Comparison of ENCODE assay signal across 30 cellular contexts in the genomic region with DNA sequence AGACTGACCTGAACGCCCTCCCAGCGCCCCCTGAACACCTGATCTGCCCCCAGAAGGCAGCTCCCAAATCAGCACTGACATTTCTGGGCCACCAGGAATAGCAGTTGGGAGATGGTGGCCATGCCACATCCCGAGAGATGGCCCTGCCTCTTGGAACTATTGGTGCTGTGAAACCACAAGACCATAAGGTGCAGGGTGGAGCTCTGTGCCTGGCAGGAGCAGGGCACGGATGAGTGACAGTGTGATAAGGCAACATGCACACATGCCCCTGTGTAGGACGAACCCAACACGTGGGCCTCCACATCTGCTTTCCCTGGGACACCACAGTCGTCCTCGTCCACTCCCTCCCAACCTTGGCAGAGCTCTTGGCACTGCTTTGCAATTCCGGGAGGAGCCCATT. TPM values are rescaled to one million over a fixed set of nuclear protein-coding genes. Genes with fewer than 3 reads are reported as not detected.
"Had no signal": no experiment of that assay in that cellular context is flagged by ENCODE, and none has a peak within 500 bp of the region (broad histone marks: within the 10 kb centered on the region; RNA-seq: fewer than 3 reads in every experiment).

No MANE protein-coding gene starts in this region.

- H3K4me3 ChIP-seq: esophagus squamous epithelium, left ventricle myocardium inferior, lung, testis, transverse colon had no signal

- H3K9me3 ChIP-seq: esophagus squamous epithelium, left ventricle myocardium inferior, testis, transverse colon had no signal

- H3K27ac ChIP-seq: epithelial cell of prostate, esophagus squamous epithelium, left ventricle myocardium inferior, testis, transverse colon had no signal

- FAIRE-seq: bronchial epithelial cell, endometrium, urothelium cell line had no signal

- H3K36me3 Mint-ChIP-seq: activated CD4-positive, alpha-beta memory T cell treated with anti-CD3 and anti-CD28 coated beads for 36 hours; activated naive CD4-positive, alpha-beta T cell treated with anti-CD3 and anti-CD28 coated beads, Interleukin-2, amount 10 ng/mL, durations not matched to agents 7 days and 5 days; naive thymus-derived CD8-positive, alpha-beta T cell had no signal

- H3K36me3 ChIP-seq: esophagus squamous epithelium, left ventricle myocardium inferior, transverse colon had no signal

- H3K9me3 Mint-ChIP-seq: activated CD4-positive, alpha-beta memory T cell treated with anti-CD3 and anti-CD28 coated beads for 36 hours; activated CD4-positive, alpha-beta T cell treated with anti-CD3 and anti-CD28 coated beads, Interleukin-2, amount 10 ng/mL, durations not matched to agents 24 days and 14 days; activated naive CD4-positive, alpha-beta T cell treated with anti-CD3 and anti-CD28 coated beads, Interleukin-2, amount 10 ng/mL, durations not matched to agents 7 days and 5 days; activated naive CD8-positive, alpha-beta T cell treated with anti-CD3 and anti-CD28 coated beads, Interleukin-2, amount 50 U/mL, for 24 hours; activated T-helper 1 cell treated with anti-CD3 and anti-CD28 coated beads, Interleukin-12 subunit alpha, Interleukin-12 subunit beta, Interleukin-2, Interleukin-4 antibody, amounts not matched to agents 30 ng/mL and 10 ng/mL and 1 ng/mL, durations not matched to agents 14 hours and 24 hours and 36 hours; central memory CD8-positive, alpha-beta T cell; naive thymus-derived CD8-positive, alpha-beta T cell had no signal

- H3K27me3 ChIP-seq: testis, transverse colon had no signal

- ATAC-seq: activated naive CD8-positive, alpha-beta T cell treated with anti-CD3 and anti-CD28 coated beads, Interleukin-2, amount 50 U/mL, for 24 hours; naive thymus-derived CD8-positive, alpha-beta T cell; stimulated activated naive CD8-positive, alpha-beta T cell treated with anti-CD3 and anti-CD28 coated beads, Interleukin-15, Interleukin-2, amounts not matched to agents 100 U/mL and 50 U/mL, for 24 hours had no signal

- H3K27ac Mint-ChIP-seq: activated CD4-positive, alpha-beta memory T cell treated with anti-CD3 and anti-CD28 coated beads for 36 hours; activated CD4-positive, alpha-beta T cell treated with anti-CD3 and anti-CD28 coated beads, Interleukin-2, amount 10 ng/mL, durations not matched to agents 24 days and 14 days; activated naive CD4-positive, alpha-beta T cell treated with anti-CD3 and anti-CD28 coated beads, Interleukin-2, amount 10 ng/mL, durations not matched to agents 7 days and 5 days; activated naive CD8-positive, alpha-beta T cell treated with anti-CD3 and anti-CD28 coated beads, Interleukin-2, amount 50 U/mL, for 24 hours; activated T-helper 1 cell treated with anti-CD3 and anti-CD28 coated beads, Interleukin-12 subunit alpha, Interleukin-12 subunit beta, Interleukin-2, Interleukin-4 antibody, amounts not matched to agents 30 ng/mL and 10 ng/mL and 1 ng/mL, durations not matched to agents 14 hours and 24 hours and 36 hours; naive thymus-derived CD8-positive, alpha-beta T cell had no signal

- H3K4me3 Mint-ChIP-seq: activated CD4-positive, alpha-beta T cell treated with anti-CD3 and anti-CD28 coated beads, Interleukin-2, amount 10 ng/mL, durations not matched to agents 24 days and 14 days; activated naive CD8-positive, alpha-beta T cell treated with anti-CD3 and anti-CD28 coated beads, Interleukin-2, amount 50 U/mL, for 24 hours; activated T-helper 1 cell treated with anti-CD3 and anti-CD28 coated beads, Interleukin-12 subunit alpha, Interleukin-12 subunit beta, Interleukin-2, Interleukin-4 antibody, amounts not matched to agents 30 ng/mL and 10 ng/mL and 1 ng/mL, durations not matched to agents 14 hours and 24 hours and 36 hours had no signal

- H3K27me3 Mint-ChIP-seq: activated CD4-positive, alpha-beta memory T cell treated with anti-CD3 and anti-CD28 coated beads for 36 hours; central memory CD8-positive, alpha-beta T cell had no signal

- DNase-seq: activated CD4-positive, alpha-beta memory T cell treated with anti-CD3 and anti-CD28 coated beads for 36 hours; activated CD4-positive, alpha-beta T cell treated with anti-CD3 and anti-CD28 coated beads, Interleukin-2, amount 10 ng/mL, durations not matched to agents 24 days and 14 days; activated CD4-positive, CD25-positive, alpha-beta regulatory T cell treated with anti-CD3 and anti-CD28 coated beads, Interleukin-2, amount 50 U/mL, for 72 hours; activated CD8-positive, alpha-beta memory T cell treated with anti-CD3 and anti-CD28 coated beads, Interleukin-2, amount 50 U/mL, for 4 hours; activated gamma-delta T cell; activated naive CD4-positive, alpha-beta T cell treated with anti-CD3 and anti-CD28 coated beads, Interleukin-2, amount 10 ng/mL, durations not matched to agents 7 days and 5 days; activated naive CD8-positive, alpha-beta T cell treated with anti-CD3 and anti-CD28 coated beads, Interleukin-2, amount 50 U/mL, for 24 hours; activated T-cell treated with anti-CD3 and anti-CD28 coated beads, Interleukin-2, amount 50 U/mL, for 1 hour; amygdala; dermis blood vessel endothelial cell; effector CD8-positive, alpha-beta T cell; esophagus squamous epithelium; foreskin melanocyte; kidney glomerular epithelial cell; left ventricle myocardium inferior; stimulated activated CD4-positive, alpha-beta T cell treated with anti-CD3 and anti-CD28 coated beads, Interleukin-12 subunit alpha, Interleukin-12 subunit beta, amount 100 ng/mL, for 4 hours; stimulated activated CD4-positive, alpha-beta T cell treated with anti-CD3 and anti-CD28 coated beads, Interleukin-4, amount 100 ng/mL, for 1 hour; stimulated activated naive CD8-positive, alpha-beta T cell treated with anti-CD3 and anti-CD28 coated beads, Interleukin-15, Interleukin-2, amounts not matched to agents 100 U/mL and 50 U/mL, for 24 hours; T-helper 2 cell; testis; transverse colon had no signal

RNA-seq across cellular contexts. Expression of a gene that starts 26.9 kb away (rescaled TPM):
- total RNA-seq: skeletal muscle tissue had no signal
